Comparison of ENCODE assay signal across 9 cellular contexts in the genomic region with DNA sequence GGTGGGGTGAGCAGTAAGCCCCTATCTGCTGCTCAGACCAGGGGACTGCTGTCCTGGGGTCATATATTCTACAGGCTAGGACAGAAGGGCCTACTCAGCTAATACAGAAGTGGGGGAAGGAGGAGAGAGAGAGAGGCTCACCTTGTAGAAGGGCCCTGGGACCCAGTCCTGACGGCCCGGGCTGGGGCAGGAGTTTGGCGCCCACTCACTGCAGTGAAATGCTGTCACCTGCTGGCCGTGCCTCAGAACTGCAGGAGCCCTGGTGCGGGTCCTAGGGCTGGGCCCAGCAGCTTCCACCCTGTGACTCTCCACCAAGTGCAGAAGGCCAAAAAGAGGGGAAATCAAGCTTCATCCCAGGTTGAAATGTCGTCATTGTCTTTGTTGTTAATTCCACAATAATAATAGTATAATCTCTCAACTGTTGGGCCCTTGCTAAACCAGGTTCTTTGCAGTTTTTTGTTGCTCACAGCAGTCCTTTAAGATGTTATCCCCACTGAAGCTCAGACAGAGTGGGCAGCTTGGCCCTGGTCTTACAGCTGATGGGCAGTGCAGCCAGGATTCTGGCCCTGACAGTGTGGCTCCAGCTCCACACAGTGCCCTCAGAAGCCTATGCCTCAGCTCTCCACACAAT. TPM values are rescaled to one million over a fixed set of nuclear protein-coding genes. Genes with fewer than 3 reads are reported as not detected.
DNase-seq lines count a peak whose midpoint lies in the region; ATAC-seq, FAIRE-seq and TF ChIP-seq lines count a peak whose summit lies in the region.
"Had no signal": no experiment of that assay in that cellular context is flagged by ENCODE, and none has a peak within 500 bp of the region (broad histone marks: within the 10 kb centered on the region; RNA-seq: fewer than 3 reads in every experiment).

No MANE protein-coding gene starts in this region.

- TF ChIP-seq CTCF in A549 (IDR thresholded peaks at IDR 0.05) (peak; percentile 81), GM13976 (IDR thresholded peaks at IDR 0.05; ENCODE audit: borderline replicate concordance, control extremely low read depth, extremely low read depth, insufficient read depth, missing control alignments) (peak; percentile 97), sigmoid colon (IDR thresholded peaks at IDR 0.05) (peak; percentile 85 to 100 (median 98))

- TF ChIP-seq POLR2A in A549 (IDR thresholded peaks at IDR 0.05; ENCODE audit: low read length) (no peak), sigmoid colon (IDR thresholded peaks at IDR 0.05) (no peak)

- H3K9me3 ChIP-seq in A549 (no peaks in the 10 kb centered on the region), MG63 (no peaks in the 10 kb centered on the region), T-helper 17 cell (ENCODE audit: control insufficient read depth, low read length, poor library complexity, severe bottlenecking) (no peaks in the 10 kb centered on the region), right cardiac atrium (ENCODE audit: control insufficient read depth, low read length) (no peaks in the 10 kb centered on the region), sigmoid colon (no peaks in the 10 kb centered on the region)

- DNase-seq in A549 (ENCODE audit: low read depth in 1 of 2, low spot score in 1 of 2) (peak; percentile 24 to 84), GM13976 (ENCODE audit: low spot score) (peak; percentile 91), MG63 (peak; percentile 37), T-helper 17 cell (peak in 2 of 3 donors; percentile 33 to 47), amygdala (lab: John Stamatoyannopoulos, UW) (peak in 52 of 56 donors; percentile 8 to 87 (median 62)), right cardiac atrium (peak; percentile 62 to 88 (median 84)), sigmoid colon (peak; percentile 77)

- H3K4me1 Mint-ChIP-seq in T-helper 17 cell: peaks cover 4% of the 10 kb centered on the region

- no peaks in the 10 kb centered on the region for H3K36me3 Mint-ChIP-seq in T-helper 17 cell (ENCODE audit: low read depth)

- in situ Hi-C loops in GM13976 (cut with MboI; ENCODE audit: low sequenced_read_pairs, unreplicated experiment): loop anchor here (10.0 kb wide), 1 partner anchor 443 kb away; no protein-coding TSS in a partner anchor

- intact Hi-C loops in right cardiac atrium (cut with DNase I) (loop anchor here in 2 of 4 donors (2.0 to 5.0 kb wide), 3 partner anchors 96 to 626 kb away; no protein-coding TSS in a partner anchor), sigmoid colon (cut with DNase I) (loop anchor here (1.0 to 5.0 kb wide), 3 partner anchors 381 to 627 kb away; partner anchors contain the start of gene NECTIN1)

- no peaks in the 10 kb centered on the region for H3K36me3 ChIP-seq in MG63
- H3K36me3 ChIP-seq in sigmoid colon: no peaks in the 10 kb centered on the region

- FAIRE-seq in A549 (lab: Jason Lieb, UNC): no peak

- no peak overlapping the region for H3K27ac ChIP-seq in A549
- no peak overlapping the region for H3K27ac ChIP-seq in right cardiac atrium (ENCODE audit: low read length)
- no peak overlapping the region for H3K27ac ChIP-seq in sigmoid colon

- TF ChIP-seq RAD21 in A549 (conservative IDR thresholded peaks at IDR 0.05 in 1 of 2, IDR thresholded peaks at IDR 0.05 in 1 of 2): peak; percentile 90

- WGBS in A549 (ENCODE audit: missing lambda C conversion rate): 0% methylated on average over 5 of the region's 6 CpGs
- WGBS in right cardiac atrium: 1% methylated on average over 6 of the region's 6 CpGs
- 1 to 4% methylated on average over 6 of the region's 6 CpGs for WGBS in sigmoid colon, 2 donors

- H3K4me1 ChIP-seq in A549: no peaks in the 10 kb centered on the region
- H3K4me1 ChIP-seq in right cardiac atrium (ENCODE audit: control insufficient read depth, insufficient read depth, low read length): no peaks in the 10 kb centered on the region
- H3K4me1 ChIP-seq in sigmoid colon: no peaks in the 10 kb centered on the region

- CTCF ChIA-PET in A549 (lab: Yijun Ruan, JAX): interaction anchor here (0.7 to 4.0 kb wide), 66 partner anchors 8 to 763 kb away, joined by 3 to 51 read pairs (median 4); partner anchors contain the start of gene NECTIN1

- POLR2A ChIA-PET in A549 (lab: Yijun Ruan, JAX): no interaction called here

- H3K4me3 ChIP-seq in A549: no peak overlapping the region
- H3K4me3 ChIP-seq in MG63: no peak overlapping the region
- no peak overlapping the region for H3K4me3 ChIP-seq in right cardiac atrium (ENCODE audit: low read length)
- H3K4me3 ChIP-seq in sigmoid colon: no peak overlapping the region
- H3K4me3 ChIP-seq: skin epidermis had no signal

- H3K27ac Mint-ChIP-seq in T-helper 17 cell: no peak overlapping the region

- ATAC-seq in A549 (peak; percentile 85 to 94), T-helper 17 cell (peak; percentile 72), right cardiac atrium (peak; percentile 83 to 85), HG02763 (IDR thresholded peaks at IDR 0.05; ENCODE audit: unreplicated experiment) (no peak)

- H3K27me3 ChIP-seq in MG63: no peaks in the 10 kb centered on the region
- no peaks in the 10 kb centered on the region for H3K27me3 ChIP-seq in right cardiac atrium (ENCODE audit: control insufficient read depth, insufficient read depth)
- peaks cover 0 to 10% (median 0%) of the 10 kb centered on the region in 3 donors for H3K27me3 ChIP-seq in sigmoid colon

- TF ChIP-seq EP300 in A549 (IDR thresholded peaks at IDR 0.05): no peak
- no peak for TF ChIP-seq EP300 in sigmoid colon (IDR thresholded peaks at IDR 0.05)

- no peak overlapping the region for H3K4me2 ChIP-seq in A549

- no peak overlapping the region for H3K4me3 Mint-ChIP-seq in T-helper 17 cell

- H3K27me3 Mint-ChIP-seq in T-helper 17 cell: peaks cover 69% of the 10 kb centered on the region

TF ChIP-seq in A549, 52 proteins besides CTCF, POLR2A, EP300 and RAD21:
- peak; percentile 86 for TF ChIP-seq SMC3 (IDR thresholded peaks at IDR 0.05)
- no peak for TF ChIP-seq ZNF302 (CRISPR knock-in tag; IDR thresholded peaks at IDR 0.05)

RNA-seq across cellular contexts. Expression of gene TRIM29, which starts 29.6 kb away (rescaled TPM):
- polyA plus RNA-seq in A549 (2011; rRNA removed): 2.7 and 3.8 TPM in 2 replicates
- 2.3 and 2.6 TPM in 2 replicates for polyA plus RNA-seq in A549 (2012; cell fraction: cytosol; rRNA removed)
- polyA plus RNA-seq in A549 (2012; cell fraction: nucleus; rRNA removed): 3.2 and 4.5 TPM in 2 replicates
- 2.5 to 3.6 TPM (median 3.1 TPM) in 3 replicates for polyA plus RNA-seq in A549 (2017; fragmentation: RNase III; extraction: RNeasy Plus Mini Kit Qiagen cat#74134 plus additional on column Dnase treatment)
- 2.3 and 3.9 TPM in 2 replicates for polyA minus RNA-seq in A549 (2011; rRNA and poly(A)+ RNA removed)
- total RNA-seq in MG63 (2014; rRNA removed; shearing (Covaris generic); ENCODE audit: low replicate concordance): not detected in 2 replicates
- total RNA-seq in T-helper 17 cell: not detected
- under 1 TPM in 1 of 4 donors, not detected in 3; 0.34 TPM for total RNA-seq in right cardiac atrium
- polyA plus RNA-seq in right cardiac atrium: 0.16 TPM
- total RNA-seq in sigmoid colon: 1 to 10 TPM in 3 of 4 donors, under 1 TPM in 1; 0.33 to 6.9 (median 1.1) TPM
- 1 to 10 TPM; 6.0 to 8.5 (median 7.2) TPM for polyA plus RNA-seq in sigmoid colon

Comparison
In these comparisons a context has a peak if more than half of its experiments do, and no peak if none do; other contexts are left out.
1. DNase-seq: peak in every context shown above with its lines; median percentile 91 in GM13976; 84 in right cardiac atrium; 77 in sigmoid colon; 62 in amygdala; 54 in A549; 40 in T-helper 17 cell; 37 in MG63.